Comparison of ENCODE assay signal across 10 cellular contexts in the genomic region with DNA sequence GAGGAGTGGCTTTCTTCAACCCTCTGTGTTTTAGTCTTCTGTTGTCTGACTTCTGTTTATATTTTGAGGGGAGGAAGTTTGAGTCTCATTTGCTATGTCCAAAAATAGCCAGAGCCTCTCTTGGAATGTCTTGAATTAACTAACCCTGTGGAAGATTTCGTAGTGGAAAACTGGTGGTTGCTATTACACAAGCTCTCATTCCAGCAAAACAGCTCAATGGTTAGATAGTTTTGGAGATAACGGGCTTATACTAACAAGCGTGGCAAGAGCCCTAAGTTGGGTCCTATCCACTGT. TPM values are rescaled to one million over a fixed set of nuclear protein-coding genes. Genes with fewer than 3 reads are reported as not detected.
DNase-seq lines count a peak whose midpoint lies in the region; ATAC-seq lines count a peak whose summit lies in the region.
"Had no signal": no experiment of that assay in that cellular context is flagged by ENCODE, and none has a peak within 500 bp of the region (broad histone marks: within the 10 kb centered on the region; RNA-seq: fewer than 3 reads in every experiment).

No MANE protein-coding gene starts in this region.

- CTCF ChIA-PET in activated naive CD4-positive, alpha-beta T cell treated with anti-CD3 and anti-CD28 coated beads, Interleukin-2, amount 10 ng/mL, durations not matched to agents 7 days and 5 days (lab: Charles Lee) = interaction anchor here (1.4 to 1.5 kb wide), 2 partner anchors 26 to 34 kb away, joined by 3 to 4 read pairs; no protein-coding TSS in a partner anchor

- no peaks in the 10 kb centered on the region for H3K9me3 ChIP-seq in aorta (ENCODE audit: control insufficient read depth, low read length)
- H3K9me3 ChIP-seq: BLaER1 had no signal

- H3K9me3 Mint-ChIP-seq in activated naive CD4-positive, alpha-beta T cell treated with anti-CD3 and anti-CD28 coated beads, Interleukin-2, amount 50 U/mL, for 24 hours = no peaks in the 10 kb centered on the region
- H3K9me3 Mint-ChIP-seq in naive B cell = no peaks in the 10 kb centered on the region
- no peaks in the 10 kb centered on the region for H3K9me3 Mint-ChIP-seq in activated naive CD4-positive, alpha-beta T cell treated with anti-CD3 and anti-CD28 coated beads, Interleukin-2, amount 10 ng/mL, durations not matched to agents 7 days and 5 days

- intact Hi-C loops in aorta (cut with DNase I) = no loop called here

- peak overlapping the region; percentile 31 to 86 for H3K27ac ChIP-seq in aorta (ENCODE audit: low read depth in 1 of 2, low read length in 2 of 2)
- H3K27ac ChIP-seq: BLaER1, KMS-11 had no signal

- H3K27me3 Mint-ChIP-seq in activated naive CD4-positive, alpha-beta T cell treated with anti-CD3 and anti-CD28 coated beads, Interleukin-2, amount 50 U/mL, for 24 hours = peaks cover 57% of the 10 kb centered on the region
- H3K27me3 Mint-ChIP-seq in naive B cell = peaks cover 5 to 25% (median 17%) of the 10 kb centered on the region in 3 donors
- H3K27me3 Mint-ChIP-seq in activated naive CD4-positive, alpha-beta T cell treated with anti-CD3 and anti-CD28 coated beads, Interleukin-2, amount 10 ng/mL, durations not matched to agents 7 days and 5 days = peaks cover 51% of the 10 kb centered on the region

- no peak for ATAC-seq in naive B cell (ENCODE audit: low read depth in 2 of 2)
- peak; percentile 66 for ATAC-seq in aorta (ENCODE audit: low FRiP score)
- no peak for ATAC-seq in GM19395 (IDR thresholded peaks at IDR 0.05; ENCODE audit: unreplicated experiment)

- H3K4me1 ChIP-seq in aorta (ENCODE audit: control insufficient read depth in 1 of 2, insufficient read depth in 2 of 2, low read length in 2 of 2) = peaks cover 2 to 7% of the 10 kb centered on the region in 2 donors

- no peaks in the 10 kb centered on the region for H3K27me3 ChIP-seq in aorta (ENCODE audit: control insufficient read depth in 1 of 2, insufficient read depth in 2 of 2, low read length in 1 of 2)

- H3K36me3 ChIP-seq in aorta (ENCODE audit: control insufficient read depth in 1 of 2, insufficient read depth in 2 of 2, low read length in 1 of 2) = peaks cover 3 to 5% of the 10 kb centered on the region in 2 donors
- H3K36me3 ChIP-seq: BLaER1 had no signal

- H3K36me3 Mint-ChIP-seq in activated naive CD4-positive, alpha-beta T cell treated with anti-CD3 and anti-CD28 coated beads, Interleukin-2, amount 50 U/mL, for 24 hours = no peaks in the 10 kb centered on the region
- no peaks in the 10 kb centered on the region for H3K36me3 Mint-ChIP-seq in naive B cell
- no peaks in the 10 kb centered on the region for H3K36me3 Mint-ChIP-seq in activated naive CD4-positive, alpha-beta T cell treated with anti-CD3 and anti-CD28 coated beads, Interleukin-2, amount 10 ng/mL, durations not matched to agents 7 days and 5 days

- peaks cover 13% of the 10 kb centered on the region for H3K4me1 Mint-ChIP-seq in activated naive CD4-positive, alpha-beta T cell treated with anti-CD3 and anti-CD28 coated beads, Interleukin-2, amount 50 U/mL, for 24 hours
- peaks cover 21 to 33% (median 27%) of the 10 kb centered on the region in 3 donors for H3K4me1 Mint-ChIP-seq in naive B cell
- H3K4me1 Mint-ChIP-seq in activated naive CD4-positive, alpha-beta T cell treated with anti-CD3 and anti-CD28 coated beads, Interleukin-2, amount 10 ng/mL, durations not matched to agents 7 days and 5 days = peaks cover 9% of the 10 kb centered on the region

- H3K27ac Mint-ChIP-seq in activated naive CD4-positive, alpha-beta T cell treated with anti-CD3 and anti-CD28 coated beads, Interleukin-2, amount 50 U/mL, for 24 hours = no peak overlapping the region
- no peak overlapping the region for H3K27ac Mint-ChIP-seq in naive B cell
- H3K27ac Mint-ChIP-seq in activated naive CD4-positive, alpha-beta T cell treated with anti-CD3 and anti-CD28 coated beads, Interleukin-2, amount 10 ng/mL, durations not matched to agents 7 days and 5 days = no peak overlapping the region

- peak overlapping the region; percentile 75 for H3K4me3 Mint-ChIP-seq in activated naive CD4-positive, alpha-beta T cell treated with anti-CD3 and anti-CD28 coated beads, Interleukin-2, amount 50 U/mL, for 24 hours
- peak overlapping the region; percentile 88 to 96 (median 92) for H3K4me3 Mint-ChIP-seq in naive B cell
- no peak overlapping the region for H3K4me3 Mint-ChIP-seq in activated naive CD4-positive, alpha-beta T cell treated with anti-CD3 and anti-CD28 coated beads, Interleukin-2, amount 10 ng/mL, durations not matched to agents 7 days and 5 days

- no peak for DNase-seq in activated naive CD4-positive, alpha-beta T cell treated with Interleukin-2 at 50 U/mL for 16 hours
- DNase-seq in fibroblast of gingiva (ENCODE audit: low read depth) (peak; percentile 92), naive B cell (no peak), aorta (no peak), NCI-H1417 treated with DMSO at 0.1 percent for 48 hours (lab: John Stamatoyannopoulos, UW) (no peak)
- DNase-seq in activated naive CD4-positive, alpha-beta T cell treated with anti-CD3 and anti-CD28 coated beads, Interleukin-2, amount 10 ng/mL, durations not matched to agents 7 days and 5 days = no peak

- WGBS in aorta, 2 donors = 3 to 4% methylated on average over 3 of the region's 3 CpGs

- peak overlapping the region; percentile 41 to 72 for H3K4me3 ChIP-seq in aorta (ENCODE audit: low read length in 2 of 2)

RNA-seq across cellular contexts. Expression of a gene that starts 1.6 kb away (rescaled TPM):
- 1 to 10 TPM in 5 of 6 donors, not detected in 1; 1.3 to 7.9 (median 3.5) TPM for polyA plus RNA-seq in naive B cell (ENCODE audit: low read depth in 6 of 6)
- total RNA-seq in aorta = 1,000 to 10,000 TPM in 1 of 2 donors, 100 to 1,000 TPM in 1; 588 to 1,507 TPM
- polyA plus RNA-seq in aorta = 100 to 1,000 TPM; 221 to 957 TPM

Comparison
In these comparisons a context has a peak if more than half of its experiments do, and no peak if none do; other contexts are left out.
1. RNA of a gene that starts 1.6 kb away (polyA plus RNA-seq): 221 to 957 TPM in aorta; 1.3 to 7.9 TPM in naive B cell; every median in the first group is over 10 times any median in the second.